In genomic region chr10:96512524-96512991, GRCh38 we compare ENCODE assay signal across 8 cellular contexts. TPM values are rescaled to one million over a fixed set of nuclear protein-coding genes. Genes with fewer than 3 reads are reported as not detected.
A peak's percentile ranks its signal among the peaks of the same experiment; 100 is the strongest.
DNase-seq lines count a peak whose midpoint lies in the region; ATAC-seq and TF ChIP-seq lines count a peak whose summit lies in the region.

No MANE protein-coding gene starts in this region.

- H3K36me3 Mint-ChIP-seq in T-helper 1 cell treated with Interleukin-12 subunit alpha and Interleukin-12 subunit beta and Interleukin-4 antibody, amounts not matched to agents 30 μg/mL and 1 μg/mL, for 36 hours (ENCODE audit: low read depth), result peaks cover 3% of the 10 kb centered on the region
- peaks cover 0 to 3% (median 0%) of the 10 kb centered on the region in 5 donors for H3K36me3 Mint-ChIP-seq in naive thymus-derived CD4-positive, alpha-beta T cell

- H3K27me3 Mint-ChIP-seq in T-helper 1 cell treated with Interleukin-12 subunit alpha and Interleukin-12 subunit beta and Interleukin-4 antibody, amounts not matched to agents 30 μg/mL and 1 μg/mL, for 36 hours (ENCODE audit: low read depth), result peaks cover 58% of the 10 kb centered on the region
- peaks cover 29 to 65% (median 36%) of the 10 kb centered on the region in 5 donors for H3K27me3 Mint-ChIP-seq in naive thymus-derived CD4-positive, alpha-beta T cell

- no peak overlapping the region for H3K27ac Mint-ChIP-seq in T-helper 1 cell treated with Interleukin-12 subunit alpha and Interleukin-12 subunit beta and Interleukin-4 antibody, amounts not matched to agents 30 μg/mL and 1 μg/mL, for 36 hours
- no peak overlapping the region for H3K27ac Mint-ChIP-seq in naive thymus-derived CD4-positive, alpha-beta T cell

- DNase-seq in NCI-H146 (lab: John Stamatoyannopoulos, UW) (peak; percentile 57), NCI-H146 treated with DMSO at 0.1 percent for 48 hours (lab: John Stamatoyannopoulos, UW; ENCODE audit: unreplicated experiment) (no peak), esophagus muscularis mucosa (ENCODE audit: extremely low spot score) (peak; percentile 79)
- no peak for DNase-seq in naive thymus-derived CD4-positive, alpha-beta T cell

- peaks cover 0 to 22% (median 4%) of the 10 kb centered on the region in 4 donors for H3K27me3 ChIP-seq in esophagus muscularis mucosa
- peaks cover 0 to 6% of the 10 kb centered on the region in 2 donors for H3K27me3 ChIP-seq in naive thymus-derived CD4-positive, alpha-beta T cell (ENCODE audit: control insufficient read depth in 2 of 2, insufficient read depth in 2 of 2, low read length in 2 of 2)

- TF ChIP-seq CTCF in esophagus muscularis mucosa (IDR thresholded peaks at IDR 0.05), result no peak

- no peak for ATAC-seq in naive thymus-derived CD4-positive, alpha-beta T cell
- no peak for ATAC-seq in HG03432 (IDR thresholded peaks at IDR 0.05; ENCODE audit: unreplicated experiment)
- no peak for ATAC-seq in HG02588 (IDR thresholded peaks at IDR 0.05; ENCODE audit: unreplicated experiment)
- ATAC-seq in HG03159 (IDR thresholded peaks at IDR 0.05; ENCODE audit: unreplicated experiment), result no peak

- H3K9me3 Mint-ChIP-seq in T-helper 1 cell treated with Interleukin-12 subunit alpha and Interleukin-12 subunit beta and Interleukin-4 antibody, amounts not matched to agents 30 μg/mL and 1 μg/mL, for 36 hours, result no peaks in the 10 kb centered on the region
- peaks cover 0 to 2% (median 0%) of the 10 kb centered on the region in 11 donors for H3K9me3 Mint-ChIP-seq in naive thymus-derived CD4-positive, alpha-beta T cell

- peak overlapping the region; percentile 59 to 74 (median 60) for H3K4me3 ChIP-seq in esophagus muscularis mucosa
- peak overlapping the region; percentile 48 for H3K4me3 ChIP-seq in naive thymus-derived CD4-positive, alpha-beta T cell (ENCODE audit: low read length)

- CTCF ChIA-PET in naive thymus-derived CD4-positive, alpha-beta T cell (lab: Charles Lee), result no interaction called here

- intact Hi-C loops in esophagus muscularis mucosa (cut with DNase I), result loop anchor here (2.0 to 5.0 kb wide), 2 partner anchors 116 to 135 kb away; no protein-coding TSS in a partner anchor
- intact Hi-C loops in naive thymus-derived CD4-positive, alpha-beta T cell (cut with micrococcal nuclease), result loop anchor here in 1 of 2 donors (2.0 to 10.0 kb wide), 4 partner anchors 74 to 468 kb away; partner anchors contain the start of genes CCNJ and TM9SF3

- no peak for TF ChIP-seq EP300 in esophagus muscularis mucosa (IDR thresholded peaks at IDR 0.05)

- no peaks in the 10 kb centered on the region for H3K36me3 ChIP-seq in esophagus muscularis mucosa
- H3K36me3 ChIP-seq in naive thymus-derived CD4-positive, alpha-beta T cell (ENCODE audit: control insufficient read depth in 2 of 3, insufficient read depth in 3 of 3, low read length in 3 of 3), result no peaks in the 10 kb centered on the region

- peaks cover 19% of the 10 kb centered on the region for H3K4me1 Mint-ChIP-seq in T-helper 1 cell treated with Interleukin-12 subunit alpha and Interleukin-12 subunit beta and Interleukin-4 antibody, amounts not matched to agents 30 μg/mL and 1 μg/mL, for 36 hours (ENCODE audit: low read depth)
- H3K4me1 Mint-ChIP-seq in naive thymus-derived CD4-positive, alpha-beta T cell, result peaks cover 8 to 24% (median 18%) of the 10 kb centered on the region in 7 donors

- WGBS in esophagus muscularis mucosa, result 2% methylated on average over 10 of the region's 39 CpGs

- no peaks in the 10 kb centered on the region for H3K9me3 ChIP-seq in esophagus muscularis mucosa
- no peaks in the 10 kb centered on the region for H3K9me3 ChIP-seq in naive thymus-derived CD4-positive, alpha-beta T cell (ENCODE audit: control insufficient read depth in 2 of 3, low read length in 3 of 3)

- H3K27ac ChIP-seq in esophagus muscularis mucosa (replicated peaks in 1 of 4), result no peak overlapping the region
- no peak overlapping the region for H3K27ac ChIP-seq in naive thymus-derived CD4-positive, alpha-beta T cell (ENCODE audit: low read depth, low read length)

- POLR2A ChIA-PET in naive thymus-derived CD4-positive, alpha-beta T cell (lab: Charles Lee), result no interaction called here

- no peak for TF ChIP-seq POLR2A in esophagus muscularis mucosa (IDR thresholded peaks at IDR 0.05; ENCODE audit: low read depth)

- H3K4me1 ChIP-seq in esophagus muscularis mucosa, result peaks cover 25 to 27% (median 26%) of the 10 kb centered on the region in 4 donors
- H3K4me1 ChIP-seq in naive thymus-derived CD4-positive, alpha-beta T cell (ENCODE audit: control insufficient read depth in 2 of 2, insufficient read depth in 2 of 2, low read length in 2 of 2), result peaks cover 0 to 9% of the 10 kb centered on the region in 2 donors

- H3K4me3 Mint-ChIP-seq in T-helper 1 cell treated with Interleukin-12 subunit alpha and Interleukin-12 subunit beta and Interleukin-4 antibody, amounts not matched to agents 30 μg/mL and 1 μg/mL, for 36 hours, result peak overlapping the region; percentile 64
- peak overlapping the region; percentile 62 to 86 (median 80) for H3K4me3 Mint-ChIP-seq in naive thymus-derived CD4-positive, alpha-beta T cell

RNA-seq across cellular contexts. Expression of gene TLL2, which starts 1.2 kb away (rescaled TPM):
- 1 to 10 TPM in 1 of 4 donors, under 1 TPM in 3; 0.17 to 2.1 (median 0.27) TPM for total RNA-seq in esophagus muscularis mucosa
- under 1 TPM in 1 of 5 experiments, not detected in 4; 0.24 TPM for total RNA-seq in naive thymus-derived CD4-positive, alpha-beta T cell
- not detected for polyA plus RNA-seq in naive thymus-derived CD4-positive, alpha-beta T cell

Comparison
In these comparisons a context has a peak if more than half of its experiments do, and no peak if none do; other contexts are left out.
1. DNase-seq: peak in NCI-H146 (single experiment) and esophagus muscularis mucosa (single experiment); none in NCI-H146 treated with DMSO at 0.1 percent for 48 hours (single experiment) and naive thymus-derived CD4-positive, alpha-beta T cell (0 of 9).